ENCODE assay signal across 15 cellular contexts in genomic region chr2:71895320-71896161, GRCh38.
"Had no signal": no experiment of that assay in that cellular context is flagged by ENCODE, and none has a peak within 500 bp of the region (broad histone marks: within the 10 kb centered on the region; RNA-seq: fewer than 3 reads in every experiment).

No MANE protein-coding gene starts in this region.

- H3K9me3 Mint-ChIP-seq: effector memory CD8-positive, alpha-beta T cell had no signal

- H3K4me1 Mint-ChIP-seq: naive B cell; stimulated activated naive B cell treated with anti-CD40 and anti-IgM and Interleukin-4, amounts not matched to agents 10 μg/mL and 1 μg/mL and 100 μg/mL, for 72 hours had no signal

- FAIRE-seq: bronchial epithelial cell, TTC549 had no signal

- H3K9me2 ChIP-seq: SK-N-SH had no signal

- H3K9me3 ChIP-seq: colonic mucosa, lower lobe of right lung, SK-N-SH, suprapubic skin had no signal

- H3K27ac Mint-ChIP-seq: activated T-cell treated with anti-CD3 and anti-CD28 coated beads, Interleukin-2, amount 50 U/mL, for 72 hours; effector memory CD8-positive, alpha-beta T cell; naive B cell; stimulated activated naive B cell treated with anti-CD40 and anti-IgM and Interleukin-4, amounts not matched to agents 10 μg/mL and 1 μg/mL and 100 μg/mL, for 72 hours had no signal

- ATAC-seq: activated T-cell treated with anti-CD3 and anti-CD28 coated beads, Interleukin-2, amount 50 U/mL, for 72 hours; effector memory CD8-positive, alpha-beta T cell; lower lobe of right lung; stimulated activated naive B cell treated with anti-CD40 and anti-IgM and Interleukin-4, amounts not matched to agents 10 μg/mL and 1 μg/mL and 100 μg/mL, for 72 hours had no signal

- H3K36me3 Mint-ChIP-seq: naive B cell; stimulated activated naive B cell treated with anti-CD40 and anti-IgM and Interleukin-4, amounts not matched to agents 10 μg/mL and 1 μg/mL and 100 μg/mL, for 72 hours had no signal

- H3K4me3 ChIP-seq: colonic mucosa, lower lobe of right lung, skin epidermis, suprapubic skin had no signal

- H3K4me1 ChIP-seq: colonic mucosa, lower lobe of right lung, suprapubic skin had no signal

- H3K27ac ChIP-seq: colonic mucosa, lower lobe of right lung, skin epidermis, suprapubic skin had no signal

- H3K4me2 ChIP-seq: SK-N-SH had no signal

- DNase-seq: activated CD4-positive, CD25-positive, alpha-beta regulatory T cell; activated gamma-delta T cell treated with Interleukin-2 at 50 U/mL for 16 hours; activated T-cell treated with anti-CD3 and anti-CD28 coated beads, Interleukin-2, amount 50 U/mL, for 72 hours; aorta; colonic mucosa; effector memory CD8-positive, alpha-beta T cell; hippocampal formation; lower lobe of right lung; naive B cell; SK-N-SH; stimulated activated naive B cell treated with anti-CD40 and anti-IgM and Interleukin-4, amounts not matched to agents 10 μg/mL and 1 μg/mL and 100 μg/mL, for 72 hours had no signal

- H3K36me3 ChIP-seq: colonic mucosa, lower lobe of right lung, suprapubic skin had no signal

- H3K4me3 Mint-ChIP-seq: activated T-cell treated with anti-CD3 and anti-CD28 coated beads, Interleukin-2, amount 50 U/mL, for 72 hours; effector memory CD8-positive, alpha-beta T cell; naive B cell; stimulated activated naive B cell treated with anti-CD40 and anti-IgM and Interleukin-4, amounts not matched to agents 10 μg/mL and 1 μg/mL and 100 μg/mL, for 72 hours had no signal

- H3K27me3 ChIP-seq: colonic mucosa had no signal
